20 cellular contexts compared by ENCODE assay signal in the genomic region with DNA sequence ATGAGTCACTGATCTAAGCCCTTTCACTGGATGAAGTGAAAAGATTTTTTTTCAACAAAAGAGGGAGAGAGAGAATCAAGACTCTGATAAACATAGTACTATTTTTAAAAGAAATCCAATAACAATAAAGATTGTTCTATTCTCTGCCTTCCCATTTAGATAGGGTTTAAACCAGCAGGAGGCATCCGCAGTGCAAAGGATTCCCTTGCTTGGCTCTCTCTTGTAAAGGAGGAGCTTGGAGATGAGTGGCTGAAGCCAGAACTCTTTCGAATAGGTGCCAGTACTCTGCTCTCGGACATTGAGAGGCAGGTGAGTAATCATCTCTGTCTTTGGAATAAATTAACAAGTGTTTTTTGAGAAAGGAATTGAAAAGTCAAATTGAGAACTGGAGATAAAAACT.
"Had no signal": no experiment of that assay in that cellular context is flagged by ENCODE, and none has a peak within 500 bp of the region (broad histone marks: within the 10 kb centered on the region; RNA-seq: fewer than 3 reads in every experiment).

No MANE protein-coding gene starts in this region.

- H3K4me1 ChIP-seq: lower lobe of right lung, parathyroid adenoma, right lobe of liver, suprapubic skin, upper lobe of right lung, uterus had no signal

- H3K36me3 ChIP-seq: right lobe of liver, uterus had no signal

- H3K4me3 Mint-ChIP-seq: effector memory CD8-positive, alpha-beta T cell; natural killer cell; stimulated activated naive CD8-positive, alpha-beta T cell treated with anti-CD3 and anti-CD28 coated beads, Interleukin-15, amount 100 ng/mL, for 72 hours had no signal

- H3K9ac ChIP-seq: parathyroid adenoma had no signal

- DNase-seq: cortex of kidney; effector memory CD8-positive, alpha-beta T cell; hypothalamus; left ventricle myocardium superior; lower lobe of right lung; natural killer cell; right lobe of liver; small intestine; stimulated activated CD4-positive, alpha-beta T cell treated with anti-CD3 and anti-CD28 coated beads, Interleukin-15, amount 100 ng/mL, for 24 hours; stimulated activated CD4-positive, alpha-beta T cell treated with anti-CD3 and anti-CD28 coated beads, Interleukin-2, amount 100 ng/mL, for 48 hours; stimulated activated naive CD4-positive, alpha-beta T cell; stimulated activated naive CD8-positive, alpha-beta T cell treated with anti-CD3 and anti-CD28 coated beads, Interleukin-15, amount 100 ng/mL, for 72 hours; transverse colon; upper lobe of right lung; uterus had no signal

- H3K4me1 Mint-ChIP-seq: natural killer cell; stimulated activated naive CD8-positive, alpha-beta T cell treated with anti-CD3 and anti-CD28 coated beads, Interleukin-15, amount 100 ng/mL, for 72 hours had no signal

- H3K27ac Mint-ChIP-seq: effector memory CD8-positive, alpha-beta T cell; natural killer cell; progenitor cell of endocrine pancreas; stimulated activated naive CD8-positive, alpha-beta T cell treated with anti-CD3 and anti-CD28 coated beads, Interleukin-15, amount 100 ng/mL, for 72 hours had no signal

- FAIRE-seq: frontal cortex, keratinocyte, small intestine had no signal

- H2AFZ ChIP-seq: parathyroid adenoma had no signal

- H3K27me3 Mint-ChIP-seq: effector memory CD8-positive, alpha-beta T cell; progenitor cell of endocrine pancreas; stimulated activated naive CD8-positive, alpha-beta T cell treated with anti-CD3 and anti-CD28 coated beads, Interleukin-15, amount 100 ng/mL, for 72 hours had no signal

- H3K4me3 ChIP-seq: lower lobe of right lung, right lobe of liver, suprapubic skin, transverse colon, upper lobe of right lung, uterus had no signal

- H3K27ac ChIP-seq: lower lobe of right lung, parathyroid adenoma, right lobe of liver, suprapubic skin, transverse colon, upper lobe of right lung, uterus had no signal

- H3K9me3 ChIP-seq: lower lobe of right lung, right lobe of liver, suprapubic skin, transverse colon, upper lobe of right lung, uterus had no signal

- H3K79me2 ChIP-seq: parathyroid adenoma had no signal

- H3K27me3 ChIP-seq: right lobe of liver, suprapubic skin, transverse colon, upper lobe of right lung, uterus had no signal

- H3K9me3 Mint-ChIP-seq: effector memory CD8-positive, alpha-beta T cell; natural killer cell; stimulated activated naive CD8-positive, alpha-beta T cell treated with anti-CD3 and anti-CD28 coated beads, Interleukin-15, amount 100 ng/mL, for 72 hours had no signal
